8 cellular contexts compared by ENCODE assay signal in the genomic region with DNA sequence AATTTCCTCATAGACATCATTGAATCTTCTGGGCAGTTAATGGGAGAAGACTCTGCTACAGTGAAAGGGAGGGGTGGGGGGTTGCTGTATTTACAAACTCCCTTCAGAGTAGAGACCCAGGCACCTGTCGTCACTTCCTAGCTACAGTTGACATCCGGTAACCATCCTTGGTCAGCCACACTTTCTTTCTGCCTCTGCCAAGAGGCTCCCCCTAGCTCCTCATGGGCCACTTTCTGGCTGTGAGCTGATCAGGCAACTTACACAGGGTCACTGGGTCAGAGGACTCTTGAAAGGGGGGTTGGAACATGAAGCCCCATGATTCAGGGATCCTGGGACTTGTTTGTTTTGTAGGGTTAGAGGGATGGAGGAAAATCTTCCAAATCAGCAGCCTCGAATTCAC. TPM values are rescaled to one million over a fixed set of nuclear protein-coding genes. Genes with fewer than 3 reads are reported as not detected.
DNase-seq lines count a peak whose midpoint lies in the region; ATAC-seq and TF ChIP-seq lines count a peak whose summit lies in the region.

No MANE protein-coding gene starts in this region.

- no peaks in the 10 kb centered on the region for H3K36me3 ChIP-seq in HUES6 (ENCODE audit: control insufficient read depth, insufficient read depth, low read length)
- no peaks in the 10 kb centered on the region for H3K36me3 ChIP-seq in iPS-18a (ENCODE audit: control insufficient read depth, low read depth, low read length)

- peaks cover 20 to 35% of the 10 kb centered on the region in 2 donors for H3K36me3 Mint-ChIP-seq in CD14-positive monocyte

- H3K4me3 ChIP-seq in HUES6 (ENCODE audit: low read depth, low read length) (peak overlapping the region; percentile 94), iPS-18a (ENCODE audit: low read length) (peak overlapping the region; percentile 84)

- H3K9ac ChIP-seq in HUES6 (ENCODE audit: low read length) (peak overlapping the region; percentile 21), iPS-18a (ENCODE audit: low read length) (no peak overlapping the region)

- no peak overlapping the region for H3K27ac ChIP-seq in HUES6 (ENCODE audit: low read depth, low read length)
- H3K27ac ChIP-seq in iPS-18a (ENCODE audit: low read length) = no peak overlapping the region

- TF ChIP-seq CTCF in CD14-positive monocyte (IDR thresholded peaks at IDR 0.05) = no peak

- intact Hi-C loops in CD14-positive monocyte (cut with micrococcal nuclease) = loop anchor here (5.0 to 10.0 kb wide), 2 partner anchors 37 to 116 kb away; no protein-coding TSS in a partner anchor

- peaks cover 67% of the 10 kb centered on the region for H3K4me1 Mint-ChIP-seq in CD14-positive monocyte

- H3K4me1 ChIP-seq in HUES6 (ENCODE audit: control insufficient read depth, insufficient read depth, low read length) (peaks cover 10% of the 10 kb centered on the region), iPS-18a (ENCODE audit: control insufficient read depth, low read depth, low read length) (peaks cover 3% of the 10 kb centered on the region)

- H3K9me3 Mint-ChIP-seq in CD14-positive monocyte = peaks cover 0 to 4% (median 0%) of the 10 kb centered on the region in 7 donors

- H3K27me3 Mint-ChIP-seq in CD14-positive monocyte (ENCODE audit: low read depth in 3 of 3) = no peaks in the 10 kb centered on the region

- peak overlapping the region; percentile 81 to 96 (median 88) for H3K27ac Mint-ChIP-seq in CD14-positive monocyte

- no peak for DNase-seq in CD14-positive monocyte (ENCODE audit: low spot score)
- peak; percentile 16 for DNase-seq in activated T-cell treated with anti-CD3 and anti-CD28 coated beads for 24 hours (ENCODE audit: low read depth)
- DNase-seq in stimulated activated naive CD4-positive, alpha-beta T cell (lab: John Stamatoyannopoulos, UW) = peak in 5 of 6 experiments; percentile 22 to 74 (median 37)
- DNase-seq in C1 segment of cervical spinal cord (lab: John Stamatoyannopoulos, UW) = no peak
- DNase-seq in GDM1 (lab: John Stamatoyannopoulos, UW) = no peak

- peak overlapping the region; percentile 71 to 92 for H3K4me3 Mint-ChIP-seq in CD14-positive monocyte

- no peaks in the 10 kb centered on the region for H3K27me3 ChIP-seq in HUES6 (ENCODE audit: control insufficient read depth, insufficient read depth, low read length)
- H3K27me3 ChIP-seq in iPS-18a (ENCODE audit: control insufficient read depth, insufficient read depth, low read length) = no peaks in the 10 kb centered on the region

- H3K9me3 ChIP-seq in HUES6 (ENCODE audit: control insufficient read depth, insufficient read depth, low read depth, low read length) (no peaks in the 10 kb centered on the region), iPS-18a (ENCODE audit: control insufficient read depth, low read depth, low read length) (no peaks in the 10 kb centered on the region)

- ATAC-seq in GM21390 (IDR thresholded peaks at IDR 0.05; ENCODE audit: unreplicated experiment) = no peak

RNA-seq across cellular contexts. Expression of a gene that starts 1.2 kb away (rescaled TPM):
- polyA plus RNA-seq in CD14-positive monocyte = 10 to 100 TPM in 1 of 2 donors, 1 to 10 TPM in 1; 5.7 to 10.2 TPM

RNA-seq across cellular contexts. Expression of a gene that starts 30.7 kb away (rescaled TPM):
- polyA plus RNA-seq in CD14-positive monocyte = 100 to 1,000 TPM; 120 to 149 TPM

RNA-seq across cellular contexts. Expression of a gene that starts 39.5 kb away (rescaled TPM):
- not detected for polyA plus RNA-seq in CD14-positive monocyte

Comparison
In these comparisons a context has a peak if more than half of its experiments do, and no peak if none do; other contexts are left out.
1. DNase-seq: peak in activated T-cell treated with anti-CD3 and anti-CD28 coated beads for 24 hours (single experiment) and stimulated activated naive CD4-positive, alpha-beta T cell (5 of 6); none in CD14-positive monocyte (single experiment), C1 segment of cervical spinal cord (0 of 14) and GDM1 (single experiment).